In genomic region chr12:18250313-18250916, GRCh38 we compare ENCODE assay signal across 9 cellular contexts. TPM values are rescaled to one million over a fixed set of nuclear protein-coding genes. Genes with fewer than 3 reads are reported as not detected.
DNase-seq lines count a peak whose midpoint lies in the region; ATAC-seq and TF ChIP-seq lines count a peak whose summit lies in the region.
"Had no signal": no experiment of that assay in that cellular context is flagged by ENCODE, and none has a peak within 500 bp of the region (broad histone marks: within the 10 kb centered on the region; RNA-seq: fewer than 3 reads in every experiment).

No MANE protein-coding gene starts in this region.

- POLR2A ChIA-PET in activated CD4-positive, alpha-beta T cell treated with anti-CD3 and anti-CD28 coated beads, Interleukin-2, amount 10 ng/mL, durations not matched to agents 7 days and 5 days (lab: Charles Lee) = no interaction called here

- no peaks in the 10 kb centered on the region for H4K20me1 ChIP-seq in SU-DHL-6 (ENCODE audit: low read depth, low read length)

- no peak for TF ChIP-seq POLR2A in gastroesophageal sphincter (IDR thresholded peaks at IDR 0.05)

- H3K9me2 ChIP-seq in SU-DHL-6 (replicated peaks; ENCODE audit: insufficient read depth, low read length) = no peaks in the 10 kb centered on the region

- WGBS in gastroesophageal sphincter (ENCODE audit: low coverage in 1 of 2), 2 donors = 24 to 30% methylated on average over 6 of the region's 6 CpGs

- H3K4me3 ChIP-seq in SU-DHL-6 (ENCODE audit: insufficient read depth, low read length, poor library complexity, severe bottlenecking) (no peak overlapping the region), gastroesophageal sphincter (no peak overlapping the region), skeletal muscle cell (ENCODE audit: low read depth, low read length) (no peak overlapping the region)

- CTCF ChIA-PET in activated CD4-positive, alpha-beta T cell treated with anti-CD3 and anti-CD28 coated beads, Interleukin-2, amount 10 ng/mL, durations not matched to agents 7 days and 5 days (lab: Charles Lee) = no interaction called here

- H3K27ac Mint-ChIP-seq in activated CD4-positive, alpha-beta T cell treated with anti-CD3 and anti-CD28 coated beads, Interleukin-2, amount 10 ng/mL, durations not matched to agents 7 days and 5 days = no peak overlapping the region
- H3K27ac Mint-ChIP-seq: stimulated activated naive CD8-positive, alpha-beta T cell treated with anti-CD3 and anti-CD28 coated beads, Interleukin-15, Interleukin-2, amounts not matched to agents 100 ng/mL and 50 ng/mL, for 24 hours had no signal

- H3K27me3 ChIP-seq in SU-DHL-6 (ENCODE audit: low read length) (no peaks in the 10 kb centered on the region), gastroesophageal sphincter (no peaks in the 10 kb centered on the region)

- H3K36me3 ChIP-seq in SU-DHL-6 (ENCODE audit: low read length) (no peaks in the 10 kb centered on the region), gastroesophageal sphincter (no peaks in the 10 kb centered on the region)

- peak; percentile 44 for TF ChIP-seq CTCF in SU-DHL-6 (IDR thresholded peaks at IDR 0.05; ENCODE audit: insufficient read depth, low read length, poor library complexity, severe bottlenecking)
- peak; percentile 65 to 78 (median 72) for TF ChIP-seq CTCF in gastroesophageal sphincter (IDR thresholded peaks at IDR 0.05)

- no peak overlapping the region for H2AFZ ChIP-seq in SU-DHL-6 (ENCODE audit: low read depth, low read length, severe bottlenecking)

- no peaks in the 10 kb centered on the region for H3K4me1 ChIP-seq in gastroesophageal sphincter

- TF ChIP-seq EP300 in gastroesophageal sphincter (IDR thresholded peaks at IDR 0.05) = no peak

- H3K36me3 Mint-ChIP-seq in activated CD4-positive, alpha-beta T cell treated with anti-CD3 and anti-CD28 coated beads, Interleukin-2, amount 10 ng/mL, durations not matched to agents 7 days and 5 days (ENCODE audit: low read depth) = no peaks in the 10 kb centered on the region

- H3K4me2 ChIP-seq in SU-DHL-6 (ENCODE audit: low read depth, low read length, poor library complexity, severe bottlenecking) = no peak overlapping the region

- no peaks in the 10 kb centered on the region for H3K9me3 Mint-ChIP-seq in activated CD4-positive, alpha-beta T cell treated with anti-CD3 and anti-CD28 coated beads, Interleukin-2, amount 10 ng/mL, durations not matched to agents 7 days and 5 days

- no peaks in the 10 kb centered on the region for H3K27me3 Mint-ChIP-seq in activated CD4-positive, alpha-beta T cell treated with anti-CD3 and anti-CD28 coated beads, Interleukin-2, amount 10 ng/mL, durations not matched to agents 7 days and 5 days
- H3K27me3 Mint-ChIP-seq: stimulated activated naive CD8-positive, alpha-beta T cell treated with anti-CD3 and anti-CD28 coated beads, Interleukin-15, Interleukin-2, amounts not matched to agents 100 ng/mL and 50 ng/mL, for 24 hours had no signal

- ATAC-seq in gastroesophageal sphincter = no peak
- ATAC-seq in GM18519 (IDR thresholded peaks at IDR 0.05; ENCODE audit: low FRiP score, unreplicated experiment) = no peak

- H3K27ac ChIP-seq in SU-DHL-6 (ENCODE audit: low read depth, low read length) = no peak overlapping the region
- H3K27ac ChIP-seq in gastroesophageal sphincter = no peak overlapping the region

- no peak overlapping the region for H3K4me3 Mint-ChIP-seq in activated CD4-positive, alpha-beta T cell treated with anti-CD3 and anti-CD28 coated beads, Interleukin-2, amount 10 ng/mL, durations not matched to agents 7 days and 5 days
- H3K4me3 Mint-ChIP-seq: stimulated activated naive CD8-positive, alpha-beta T cell treated with anti-CD3 and anti-CD28 coated beads, Interleukin-15, Interleukin-2, amounts not matched to agents 100 ng/mL and 50 ng/mL, for 24 hours had no signal

- H3K9ac ChIP-seq in SU-DHL-6 (ENCODE audit: low read length) = no peak overlapping the region

- H3K9me3 ChIP-seq in SU-DHL-6 (ENCODE audit: insufficient read depth, low read length) (no peaks in the 10 kb centered on the region), gastroesophageal sphincter (no peaks in the 10 kb centered on the region)

- no peaks in the 10 kb centered on the region for H3F3A ChIP-seq in SU-DHL-6 (ENCODE audit: insufficient read depth)

- H3K4me1 Mint-ChIP-seq in activated CD4-positive, alpha-beta T cell treated with anti-CD3 and anti-CD28 coated beads, Interleukin-2, amount 10 ng/mL, durations not matched to agents 7 days and 5 days = no peaks in the 10 kb centered on the region

- DNase-seq in activated CD4-positive, alpha-beta T cell treated with anti-CD3 and anti-CD28 coated beads, Interleukin-2, amount 10 ng/mL, durations not matched to agents 7 days and 5 days = peak; percentile 10
- no peak for DNase-seq in activated CD4-positive, alpha-beta T cell treated with anti-CD3 and anti-CD28 coated beads for 48 hours
- DNase-seq in NCI-H128 (lab: John Stamatoyannopoulos, UW; ENCODE audit: unreplicated experiment) (peak; percentile 59), skeletal muscle cell (ENCODE audit: low read depth) (peak; percentile 30), GDM1 (lab: John Stamatoyannopoulos, UW) (no peak)

- H3K79me2 ChIP-seq in SU-DHL-6 (ENCODE audit: insufficient read depth, low read length) = no peaks in the 10 kb centered on the region

RNA-seq across cellular contexts. Expression of gene PIK3C2G, which starts 10.9 kb away (rescaled TPM):
- total RNA-seq in activated CD4-positive, alpha-beta T cell treated with anti-CD3 and anti-CD28 coated beads, Interleukin-2, amount 10 ng/mL, durations not matched to agents 7 days and 5 days = not detected
- total RNA-seq in gastroesophageal sphincter = under 1 TPM in 3 of 4 donors, not detected in 1; 0.40 to 0.79 (median 0.69) TPM

Comparison
In these comparisons a context has a peak if more than half of its experiments do, and no peak if none do; other contexts are left out.
1. DNase-seq: peak in activated CD4-positive, alpha-beta T cell treated with anti-CD3 and anti-CD28 coated beads, Interleukin-2, amount 10 ng/mL, durations not matched to agents 7 days and 5 days (single experiment), NCI-H128 (single experiment) and skeletal muscle cell (single experiment); none in activated CD4-positive, alpha-beta T cell treated with anti-CD3 and anti-CD28 coated beads for 48 hours (single experiment) and GDM1 (single experiment).